In the genomic region with DNA sequence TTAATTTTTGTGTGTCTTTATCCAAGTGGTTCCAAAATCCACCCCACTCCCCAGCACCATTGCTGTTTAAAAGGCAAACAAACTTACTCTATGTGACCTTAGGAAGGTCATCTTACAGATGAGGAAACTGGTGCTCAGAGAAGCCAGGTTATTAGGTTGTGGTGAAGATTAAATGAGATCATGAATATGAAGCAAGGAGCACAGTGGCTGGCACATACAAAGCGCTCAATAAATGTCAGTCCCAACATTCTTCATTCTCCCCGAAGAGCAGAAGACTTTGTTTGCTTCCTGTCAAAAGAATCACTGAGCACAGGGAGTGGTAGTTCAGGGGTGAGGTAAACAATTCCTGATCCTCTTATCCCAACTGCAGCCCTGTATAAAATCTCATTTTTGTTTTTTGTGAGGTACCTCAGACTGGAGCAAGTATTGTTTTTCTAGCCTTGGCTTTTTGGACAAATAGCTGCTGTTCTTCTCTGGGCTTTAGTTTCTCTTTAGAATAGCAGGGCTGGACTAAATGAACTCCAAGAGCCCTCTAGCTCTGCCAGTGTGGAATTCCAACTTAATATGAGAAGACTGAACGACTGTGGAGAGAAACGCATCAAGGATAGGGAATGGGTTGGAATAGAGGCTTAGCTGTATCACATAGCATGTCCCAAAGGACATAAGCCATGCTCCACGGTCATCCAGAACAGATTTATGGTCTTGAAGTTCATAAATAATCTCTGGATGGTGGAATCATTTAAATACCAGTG, we compare ENCODE assay signal across 15 cellular contexts.
DNase-seq lines count a peak whose midpoint lies in the region; ATAC-seq and FAIRE-seq lines count a peak whose summit lies in the region.
"Had no signal": no experiment of that assay in that cellular context is flagged by ENCODE, and none has a peak within 500 bp of the region (broad histone marks: within the 10 kb centered on the region; RNA-seq: fewer than 3 reads in every experiment).

No MANE protein-coding gene starts in this region.

- no peak for FAIRE-seq in RCC 7860 (lab: Jason Lieb, UNC)

- no peak for ATAC-seq in HG03280 (IDR thresholded peaks at IDR 0.05; ENCODE audit: unreplicated experiment)
- ATAC-seq in GM21526 (IDR thresholded peaks at IDR 0.05; ENCODE audit: low FRiP score, unreplicated experiment), result no peak
- no peak for ATAC-seq in GM18517 (IDR thresholded peaks at IDR 0.05; ENCODE audit: unreplicated experiment)
- ATAC-seq: activated CD8-positive, alpha-beta T cell treated with anti-CD3 and anti-CD28 coated beads, Interleukin-2, amount 10 ng/mL, durations not matched to agents 7 days and 5 days had no signal

- DNase-seq in EH (ENCODE audit: low read depth) (peak; percentile 28), inferior parietal cortex (ENCODE audit: extremely low spot score) (peak; percentile 8), smooth muscle cell of the brain vasculature (ENCODE audit: low read depth, low spot score) (peak; percentile 4), RCC 7860 (ENCODE audit: low spot score) (no peak)
- DNase-seq: activated CD8-positive, alpha-beta T cell treated with anti-CD3 and anti-CD28 coated beads, Interleukin-2, amount 10 ng/mL, durations not matched to agents 7 days and 5 days; activated gamma-delta T cell; brain microvascular endothelial cell; CD4-positive, alpha-beta memory T cell; NCI-H524 treated with DMSO at 0.1 percent for 48 hours; ovary; SHP77 treated with DMSO at 0.1 percent for 48 hours had no signal

- peak overlapping the region; percentile 3 for H3K27ac ChIP-seq in angular gyrus (ENCODE audit: low read depth, low read length)
- H3K27ac ChIP-seq: brain microvascular endothelial cell had no signal
